ENCODE assay signal across 2 cellular contexts in the genomic region with DNA sequence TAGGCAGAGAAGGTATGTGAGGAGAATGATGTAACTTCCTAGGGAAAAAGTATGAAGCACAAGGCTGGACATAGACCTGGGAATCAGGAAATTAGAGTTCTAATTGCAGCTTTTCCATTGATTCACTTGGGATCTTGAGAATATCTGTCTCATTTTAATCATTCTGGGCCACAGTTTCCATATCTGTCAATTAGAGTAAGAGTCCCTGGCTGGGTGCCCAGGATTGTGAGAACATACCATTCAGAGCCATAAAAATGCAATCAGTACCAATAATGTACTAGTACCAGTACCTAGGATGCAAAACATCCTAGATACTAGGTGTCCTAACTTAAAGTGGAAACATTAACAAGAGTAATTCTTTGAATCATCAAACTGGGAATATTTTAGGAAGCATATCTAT.
A peak's percentile ranks its signal among the peaks of the same experiment; 100 is the strongest.
TF ChIP-seq lines count a peak whose summit lies in the region.

No MANE protein-coding gene starts in this region.

TF ChIP-seq in HEK293, 187 proteins besides CTCF, POLR2A, EP300 and RAD21 (continued from another document):
- TF ChIP-seq SP7 (tag by site-specific recombination; IDR thresholded peaks at IDR 0.05) (0 out of 2 replicates have a peak, but pooled peaks have one; percentile 18), ZNF660 (tag by site-specific recombination; IDR thresholded peaks at IDR 0.05) (peak; percentile 36; the same call in 1 of the 2 replicates), ZEB2 (tag by site-specific recombination; IDR thresholded peaks at IDR 0.05) (peak; percentile 51; the same call in 1 of the 2 replicates), ZNF558 (tag by site-specific recombination; IDR thresholded peaks at IDR 0.05) (0 out of 2 replicates have a peak, but pooled peaks have one; percentile 40), IKZF3 (tag by site-specific recombination; IDR thresholded peaks at IDR 0.05) (0 out of 2 replicates have a peak, but pooled peaks have one; percentile 24), KLF1 (tag by site-specific recombination; IDR thresholded peaks at IDR 0.05) (no peak), ZNF473 (tag by site-specific recombination; IDR thresholded peaks at IDR 0.05) (no peak)
- TF ChIP-seq, protein P1, sequence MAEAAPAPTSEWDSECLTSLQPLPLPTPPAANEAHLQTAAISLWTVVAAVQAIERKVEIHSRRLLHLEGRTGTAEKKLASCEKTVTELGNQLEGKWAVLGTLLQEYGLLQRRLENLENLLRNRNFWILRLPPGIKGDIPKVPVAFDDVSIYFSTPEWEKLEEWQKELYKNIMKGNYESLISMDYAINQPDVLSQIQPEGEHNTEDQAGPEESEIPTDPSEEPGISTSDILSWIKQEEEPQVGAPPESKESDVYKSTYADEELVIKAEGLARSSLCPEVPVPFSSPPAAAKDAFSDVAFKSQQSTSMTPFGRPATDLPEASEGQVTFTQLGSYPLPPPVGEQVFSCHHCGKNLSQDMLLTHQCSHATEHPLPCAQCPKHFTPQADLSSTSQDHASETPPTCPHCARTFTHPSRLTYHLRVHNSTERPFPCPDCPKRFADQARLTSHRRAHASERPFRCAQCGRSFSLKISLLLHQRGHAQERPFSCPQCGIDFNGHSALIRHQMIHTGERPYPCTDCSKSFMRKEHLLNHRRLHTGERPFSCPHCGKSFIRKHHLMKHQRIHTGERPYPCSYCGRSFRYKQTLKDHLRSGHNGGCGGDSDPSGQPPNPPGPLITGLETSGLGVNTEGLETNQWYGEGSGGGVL (tag by site-specific recombination; IDR thresholded peaks at IDR 0.05): no peak
- TF ChIP-seq, protein P2, sequence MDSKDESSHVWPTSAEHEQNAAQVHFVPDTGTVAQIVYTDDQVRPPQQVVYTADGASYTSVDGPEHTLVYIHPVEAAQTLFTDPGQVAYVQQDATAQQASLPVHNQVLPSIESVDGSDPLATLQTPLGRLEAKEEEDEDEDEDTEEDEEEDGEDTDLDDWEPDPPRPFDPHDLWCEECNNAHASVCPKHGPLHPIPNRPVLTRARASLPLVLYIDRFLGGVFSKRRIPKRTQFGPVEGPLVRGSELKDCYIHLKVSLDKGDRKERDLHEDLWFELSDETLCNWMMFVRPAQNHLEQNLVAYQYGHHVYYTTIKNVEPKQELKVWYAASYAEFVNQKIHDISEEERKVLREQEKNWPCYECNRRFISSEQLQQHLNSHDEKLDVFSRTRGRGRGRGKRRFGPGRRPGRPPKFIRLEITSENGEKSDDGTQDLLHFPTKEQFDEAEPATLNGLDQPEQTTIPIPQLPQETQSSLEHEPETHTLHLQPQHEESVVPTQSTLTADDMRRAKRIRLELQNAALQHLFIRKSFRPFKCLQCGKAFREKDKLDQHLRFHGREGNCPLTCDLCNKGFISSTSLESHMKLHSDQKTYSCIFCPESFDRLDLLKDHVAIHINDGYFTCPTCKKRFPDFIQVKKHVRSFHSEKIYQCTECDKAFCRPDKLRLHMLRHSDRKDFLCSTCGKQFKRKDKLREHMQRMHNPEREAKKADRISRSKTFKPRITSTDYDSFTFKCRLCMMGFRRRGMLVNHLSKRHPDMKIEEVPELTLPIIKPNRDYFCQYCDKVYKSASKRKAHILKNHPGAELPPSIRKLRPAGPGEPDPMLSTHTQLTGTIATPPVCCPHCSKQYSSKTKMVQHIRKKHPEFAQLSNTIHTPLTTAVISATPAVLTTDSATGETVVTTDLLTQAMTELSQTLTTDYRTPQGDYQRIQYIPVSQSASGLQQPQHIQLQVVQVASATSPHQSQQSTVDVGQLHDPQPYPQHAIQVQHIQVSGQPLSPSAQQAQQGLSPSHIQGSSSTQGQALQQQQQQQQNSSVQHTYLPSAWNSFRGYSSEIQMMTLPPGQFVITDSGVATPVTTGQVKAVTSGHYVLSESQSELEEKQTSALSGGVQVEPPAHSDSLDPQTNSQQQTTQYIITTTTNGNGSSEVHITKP (tag by site-specific recombination; IDR thresholded peaks at IDR 0.05): peak; percentile 85
- TF ChIP-seq, protein P3, sequence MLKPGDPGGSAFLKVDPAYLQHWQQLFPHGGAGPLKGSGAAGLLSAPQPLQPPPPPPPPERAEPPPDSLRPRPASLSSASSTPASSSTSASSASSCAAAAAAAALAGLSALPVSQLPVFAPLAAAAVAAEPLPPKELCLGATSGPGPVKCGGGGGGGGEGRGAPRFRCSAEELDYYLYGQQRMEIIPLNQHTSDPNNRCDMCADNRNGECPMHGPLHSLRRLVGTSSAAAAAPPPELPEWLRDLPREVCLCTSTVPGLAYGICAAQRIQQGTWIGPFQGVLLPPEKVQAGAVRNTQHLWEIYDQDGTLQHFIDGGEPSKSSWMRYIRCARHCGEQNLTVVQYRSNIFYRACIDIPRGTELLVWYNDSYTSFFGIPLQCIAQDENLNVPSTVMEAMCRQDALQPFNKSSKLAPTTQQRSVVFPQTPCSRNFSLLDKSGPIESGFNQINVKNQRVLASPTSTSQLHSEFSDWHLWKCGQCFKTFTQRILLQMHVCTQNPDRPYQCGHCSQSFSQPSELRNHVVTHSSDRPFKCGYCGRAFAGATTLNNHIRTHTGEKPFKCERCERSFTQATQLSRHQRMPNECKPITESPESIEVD (tag by site-specific recombination; IDR thresholded peaks at IDR 0.05): peak; percentile 69
TF ChIP-seq in HEK293: peak in this region for 8.

TF ChIP-seq in SK-N-SH, 30 proteins besides CTCF, POLR2A, EP300 and RAD21 (continued from another document):
- no peak for TF ChIP-seq RFX5 (IDR thresholded peaks at IDR 0.05; ENCODE audit: low read length)
- TF ChIP-seq, protein P4, sequence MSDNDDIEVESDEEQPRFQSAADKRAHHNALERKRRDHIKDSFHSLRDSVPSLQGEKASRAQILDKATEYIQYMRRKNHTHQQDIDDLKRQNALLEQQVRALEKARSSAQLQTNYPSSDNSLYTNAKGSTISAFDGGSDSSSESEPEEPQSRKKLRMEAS (IDR thresholded peaks at IDR 0.05; ENCODE audit: low read depth): no peak
- peak; percentile 64; the same call in 1 of the 2 replicates for TF ChIP-seq NFIC (IDR thresholded peaks at IDR 0.05; ENCODE audit: borderline replicate concordance)
- TF ChIP-seq SMC3 (IDR thresholded peaks at IDR 0.05; ENCODE audit: low read depth, low read length): no peak
- no peak for TF ChIP-seq CHD2 (IDR thresholded peaks at IDR 0.05; ENCODE audit: low read length, partially characterized antibody)
- TF ChIP-seq RXRA (IDR thresholded peaks at IDR 0.05; ENCODE audit: borderline replicate concordance, low read depth): no peak
- no peak for TF ChIP-seq ELF1 (IDR thresholded peaks at IDR 0.05)
- TF ChIP-seq, protein P5, sequence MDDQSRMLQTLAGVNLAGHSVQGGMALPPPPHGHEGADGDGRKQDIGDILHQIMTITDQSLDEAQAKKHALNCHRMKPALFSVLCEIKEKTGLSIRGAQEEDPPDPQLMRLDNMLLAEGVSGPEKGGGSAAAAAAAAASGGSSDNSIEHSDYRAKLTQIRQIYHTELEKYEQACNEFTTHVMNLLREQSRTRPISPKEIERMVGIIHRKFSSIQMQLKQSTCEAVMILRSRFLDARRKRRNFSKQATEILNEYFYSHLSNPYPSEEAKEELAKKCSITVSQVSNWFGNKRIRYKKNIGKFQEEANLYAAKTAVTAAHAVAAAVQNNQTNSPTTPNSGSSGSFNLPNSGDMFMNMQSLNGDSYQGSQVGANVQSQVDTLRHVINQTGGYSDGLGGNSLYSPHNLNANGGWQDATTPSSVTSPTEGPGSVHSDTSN (IDR thresholded peaks at IDR 0.05): peak; percentile 39; the same call in 1 of the 2 replicates
- TF ChIP-seq, protein P6, sequence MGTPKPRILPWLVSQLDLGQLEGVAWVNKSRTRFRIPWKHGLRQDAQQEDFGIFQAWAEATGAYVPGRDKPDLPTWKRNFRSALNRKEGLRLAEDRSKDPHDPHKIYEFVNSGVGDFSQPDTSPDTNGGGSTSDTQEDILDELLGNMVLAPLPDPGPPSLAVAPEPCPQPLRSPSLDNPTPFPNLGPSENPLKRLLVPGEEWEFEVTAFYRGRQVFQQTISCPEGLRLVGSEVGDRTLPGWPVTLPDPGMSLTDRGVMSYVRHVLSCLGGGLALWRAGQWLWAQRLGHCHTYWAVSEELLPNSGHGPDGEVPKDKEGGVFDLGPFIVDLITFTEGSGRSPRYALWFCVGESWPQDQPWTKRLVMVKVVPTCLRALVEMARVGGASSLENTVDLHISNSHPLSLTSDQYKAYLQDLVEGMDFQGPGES (IDR thresholded peaks at IDR 0.05; ENCODE audit: low read depth, low read length): no peak
TF ChIP-seq in SK-N-SH: peak in this region for 2.
